In the genomic region with DNA sequence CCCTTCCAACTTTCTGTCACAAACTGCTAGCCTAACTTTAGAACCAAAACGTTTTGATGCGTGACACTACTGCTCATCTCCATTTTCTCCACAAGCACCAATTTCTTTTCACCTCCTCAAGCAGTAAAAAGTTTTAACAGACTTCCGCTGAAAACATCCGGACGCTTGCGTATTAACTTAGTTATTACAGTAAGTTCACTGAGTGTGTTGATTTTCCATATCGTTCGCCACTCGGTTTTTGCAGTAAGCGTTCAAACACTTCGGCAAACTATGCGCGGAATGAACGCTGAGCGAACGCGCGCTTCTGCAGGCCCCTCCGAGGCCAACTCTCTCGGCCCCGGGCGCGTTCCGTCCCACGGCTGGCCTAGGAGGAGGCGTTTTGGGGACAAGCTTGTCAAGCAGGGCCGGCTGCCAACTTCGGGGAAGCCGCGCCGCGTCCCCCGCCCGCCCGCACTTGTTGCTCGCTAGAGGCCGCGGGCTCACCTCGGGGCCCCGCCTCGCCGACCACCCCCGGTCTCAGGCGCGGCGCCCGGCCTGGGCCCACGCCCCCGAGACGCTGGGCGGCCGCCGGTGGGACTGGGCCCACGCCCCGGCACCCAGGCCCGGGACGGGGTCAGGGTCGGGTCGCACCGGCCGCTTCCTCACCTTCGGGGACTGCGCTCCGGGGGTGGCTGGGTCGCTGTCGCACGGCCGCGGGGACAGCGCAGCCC, we compare ENCODE assay signal across 1 cellular context.
TF ChIP-seq lines count a peak whose summit lies in the region.

No MANE protein-coding gene starts in this region.

TF ChIP-seq in HepG2, 621 proteins besides CTCF, POLR2A, EP300 and RAD21 (continued from another document and continues in another):
- TF ChIP-seq, protein P1, sequence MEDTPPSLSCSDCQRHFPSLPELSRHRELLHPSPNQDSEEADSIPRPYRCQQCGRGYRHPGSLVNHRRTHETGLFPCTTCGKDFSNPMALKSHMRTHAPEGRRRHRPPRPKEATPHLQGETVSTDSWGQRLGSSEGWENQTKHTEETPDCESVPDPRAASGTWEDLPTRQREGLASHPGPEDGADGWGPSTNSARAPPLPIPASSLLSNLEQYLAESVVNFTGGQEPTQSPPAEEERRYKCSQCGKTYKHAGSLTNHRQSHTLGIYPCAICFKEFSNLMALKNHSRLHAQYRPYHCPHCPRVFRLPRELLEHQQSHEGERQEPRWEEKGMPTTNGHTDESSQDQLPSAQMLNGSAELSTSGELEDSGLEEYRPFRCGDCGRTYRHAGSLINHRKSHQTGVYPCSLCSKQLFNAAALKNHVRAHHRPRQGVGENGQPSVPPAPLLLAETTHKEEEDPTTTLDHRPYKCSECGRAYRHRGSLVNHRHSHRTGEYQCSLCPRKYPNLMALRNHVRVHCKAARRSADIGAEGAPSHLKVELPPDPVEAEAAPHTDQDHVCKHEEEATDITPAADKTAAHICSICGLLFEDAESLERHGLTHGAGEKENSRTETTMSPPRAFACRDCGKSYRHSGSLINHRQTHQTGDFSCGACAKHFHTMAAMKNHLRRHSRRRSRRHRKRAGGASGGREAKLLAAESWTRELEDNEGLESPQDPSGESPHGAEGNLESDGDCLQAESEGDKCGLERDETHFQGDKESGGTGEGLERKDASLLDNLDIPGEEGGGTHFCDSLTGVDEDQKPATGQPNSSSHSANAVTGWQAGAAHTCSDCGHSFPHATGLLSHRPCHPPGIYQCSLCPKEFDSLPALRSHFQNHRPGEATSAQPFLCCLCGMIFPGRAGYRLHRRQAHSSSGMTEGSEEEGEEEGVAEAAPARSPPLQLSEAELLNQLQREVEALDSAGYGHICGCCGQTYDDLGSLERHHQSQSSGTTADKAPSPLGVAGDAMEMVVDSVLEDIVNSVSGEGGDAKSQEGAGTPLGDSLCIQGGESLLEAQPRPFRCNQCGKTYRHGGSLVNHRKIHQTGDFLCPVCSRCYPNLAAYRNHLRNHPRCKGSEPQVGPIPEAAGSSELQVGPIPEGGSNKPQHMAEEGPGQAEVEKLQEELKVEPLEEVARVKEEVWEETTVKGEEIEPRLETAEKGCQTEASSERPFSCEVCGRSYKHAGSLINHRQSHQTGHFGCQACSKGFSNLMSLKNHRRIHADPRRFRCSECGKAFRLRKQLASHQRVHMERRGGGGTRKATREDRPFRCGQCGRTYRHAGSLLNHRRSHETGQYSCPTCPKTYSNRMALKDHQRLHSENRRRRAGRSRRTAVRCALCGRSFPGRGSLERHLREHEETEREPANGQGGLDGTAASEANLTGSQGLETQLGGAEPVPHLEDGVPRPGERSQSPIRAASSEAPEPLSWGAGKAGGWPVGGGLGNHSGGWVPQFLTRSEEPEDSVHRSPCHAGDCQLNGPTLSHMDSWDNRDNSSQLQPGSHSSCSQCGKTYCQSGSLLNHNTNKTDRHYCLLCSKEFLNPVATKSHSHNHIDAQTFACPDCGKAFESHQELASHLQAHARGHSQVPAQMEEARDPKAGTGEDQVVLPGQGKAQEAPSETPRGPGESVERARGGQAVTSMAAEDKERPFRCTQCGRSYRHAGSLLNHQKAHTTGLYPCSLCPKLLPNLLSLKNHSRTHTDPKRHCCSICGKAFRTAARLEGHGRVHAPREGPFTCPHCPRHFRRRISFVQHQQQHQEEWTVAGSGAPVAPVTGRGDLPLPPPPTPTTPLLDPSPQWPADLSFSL (CRISPR knock-in tag; IDR thresholded peaks at IDR 0.05), result no peak
- TF ChIP-seq, protein P2, sequence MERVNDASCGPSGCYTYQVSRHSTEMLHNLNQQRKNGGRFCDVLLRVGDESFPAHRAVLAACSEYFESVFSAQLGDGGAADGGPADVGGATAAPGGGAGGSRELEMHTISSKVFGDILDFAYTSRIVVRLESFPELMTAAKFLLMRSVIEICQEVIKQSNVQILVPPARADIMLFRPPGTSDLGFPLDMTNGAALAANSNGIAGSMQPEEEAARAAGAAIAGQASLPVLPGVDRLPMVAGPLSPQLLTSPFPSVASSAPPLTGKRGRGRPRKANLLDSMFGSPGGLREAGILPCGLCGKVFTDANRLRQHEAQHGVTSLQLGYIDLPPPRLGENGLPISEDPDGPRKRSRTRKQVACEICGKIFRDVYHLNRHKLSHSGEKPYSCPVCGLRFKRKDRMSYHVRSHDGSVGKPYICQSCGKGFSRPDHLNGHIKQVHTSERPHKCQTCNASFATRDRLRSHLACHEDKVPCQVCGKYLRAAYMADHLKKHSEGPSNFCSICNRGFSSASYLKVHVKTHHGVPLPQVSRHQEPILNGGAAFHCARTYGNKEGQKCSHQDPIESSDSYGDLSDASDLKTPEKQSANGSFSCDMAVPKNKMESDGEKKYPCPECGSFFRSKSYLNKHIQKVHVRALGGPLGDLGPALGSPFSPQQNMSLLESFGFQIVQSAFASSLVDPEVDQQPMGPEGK (CRISPR knock-in tag; IDR thresholded peaks at IDR 0.05), result 0 out of 2 replicates have a peak, but pooled peaks have one; percentile 13
- TF ChIP-seq ZNF501 (CRISPR knock-in tag; IDR thresholded peaks at IDR 0.05) (0 out of 2 replicates have a peak, but pooled peaks have one; percentile 40), SP2 (CRISPR knock-in tag; IDR thresholded peaks at IDR 0.05) (no peak), ZBTB20 (CRISPR knock-in tag; IDR thresholded peaks at IDR 0.05; ENCODE audit: borderline replicate concordance, low read depth) (no peak), ZFY (CRISPR knock-in tag; IDR thresholded peaks at IDR 0.05) (peak; percentile 62), FOXK1 (CRISPR knock-in tag; IDR thresholded peaks at IDR 0.05; ENCODE audit: borderline replicate concordance, low read depth) (no peak), KLF12 (CRISPR knock-in tag; IDR thresholded peaks at IDR 0.05; ENCODE audit: borderline replicate concordance) (peak; percentile 39; the same call in 1 of the 2 replicates), ZNF790 (CRISPR knock-in tag; IDR thresholded peaks at IDR 0.05; ENCODE audit: borderline replicate concordance) (no peak; the same call in 1 of the 2 replicates), HNRNPL (IDR thresholded peaks at IDR 0.05; ENCODE audit: low read depth, low read length) (no peak), CBX2 (IDR thresholded peaks at IDR 0.05; ENCODE audit: low read depth, low read length) (no peak), CBX2 (CRISPR knock-in tag; IDR thresholded peaks at IDR 0.05; ENCODE audit: low read depth) (no peak)
- TF ChIP-seq, protein P3, sequence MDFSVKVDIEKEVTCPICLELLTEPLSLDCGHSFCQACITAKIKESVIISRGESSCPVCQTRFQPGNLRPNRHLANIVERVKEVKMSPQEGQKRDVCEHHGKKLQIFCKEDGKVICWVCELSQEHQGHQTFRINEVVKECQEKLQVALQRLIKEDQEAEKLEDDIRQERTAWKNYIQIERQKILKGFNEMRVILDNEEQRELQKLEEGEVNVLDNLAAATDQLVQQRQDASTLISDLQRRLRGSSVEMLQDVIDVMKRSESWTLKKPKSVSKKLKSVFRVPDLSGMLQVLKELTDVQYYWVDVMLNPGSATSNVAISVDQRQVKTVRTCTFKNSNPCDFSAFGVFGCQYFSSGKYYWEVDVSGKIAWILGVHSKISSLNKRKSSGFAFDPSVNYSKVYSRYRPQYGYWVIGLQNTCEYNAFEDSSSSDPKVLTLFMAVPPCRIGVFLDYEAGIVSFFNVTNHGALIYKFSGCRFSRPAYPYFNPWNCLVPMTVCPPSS (IDR thresholded peaks at IDR 0.05), result no peak
- TF ChIP-seq, protein P4, sequence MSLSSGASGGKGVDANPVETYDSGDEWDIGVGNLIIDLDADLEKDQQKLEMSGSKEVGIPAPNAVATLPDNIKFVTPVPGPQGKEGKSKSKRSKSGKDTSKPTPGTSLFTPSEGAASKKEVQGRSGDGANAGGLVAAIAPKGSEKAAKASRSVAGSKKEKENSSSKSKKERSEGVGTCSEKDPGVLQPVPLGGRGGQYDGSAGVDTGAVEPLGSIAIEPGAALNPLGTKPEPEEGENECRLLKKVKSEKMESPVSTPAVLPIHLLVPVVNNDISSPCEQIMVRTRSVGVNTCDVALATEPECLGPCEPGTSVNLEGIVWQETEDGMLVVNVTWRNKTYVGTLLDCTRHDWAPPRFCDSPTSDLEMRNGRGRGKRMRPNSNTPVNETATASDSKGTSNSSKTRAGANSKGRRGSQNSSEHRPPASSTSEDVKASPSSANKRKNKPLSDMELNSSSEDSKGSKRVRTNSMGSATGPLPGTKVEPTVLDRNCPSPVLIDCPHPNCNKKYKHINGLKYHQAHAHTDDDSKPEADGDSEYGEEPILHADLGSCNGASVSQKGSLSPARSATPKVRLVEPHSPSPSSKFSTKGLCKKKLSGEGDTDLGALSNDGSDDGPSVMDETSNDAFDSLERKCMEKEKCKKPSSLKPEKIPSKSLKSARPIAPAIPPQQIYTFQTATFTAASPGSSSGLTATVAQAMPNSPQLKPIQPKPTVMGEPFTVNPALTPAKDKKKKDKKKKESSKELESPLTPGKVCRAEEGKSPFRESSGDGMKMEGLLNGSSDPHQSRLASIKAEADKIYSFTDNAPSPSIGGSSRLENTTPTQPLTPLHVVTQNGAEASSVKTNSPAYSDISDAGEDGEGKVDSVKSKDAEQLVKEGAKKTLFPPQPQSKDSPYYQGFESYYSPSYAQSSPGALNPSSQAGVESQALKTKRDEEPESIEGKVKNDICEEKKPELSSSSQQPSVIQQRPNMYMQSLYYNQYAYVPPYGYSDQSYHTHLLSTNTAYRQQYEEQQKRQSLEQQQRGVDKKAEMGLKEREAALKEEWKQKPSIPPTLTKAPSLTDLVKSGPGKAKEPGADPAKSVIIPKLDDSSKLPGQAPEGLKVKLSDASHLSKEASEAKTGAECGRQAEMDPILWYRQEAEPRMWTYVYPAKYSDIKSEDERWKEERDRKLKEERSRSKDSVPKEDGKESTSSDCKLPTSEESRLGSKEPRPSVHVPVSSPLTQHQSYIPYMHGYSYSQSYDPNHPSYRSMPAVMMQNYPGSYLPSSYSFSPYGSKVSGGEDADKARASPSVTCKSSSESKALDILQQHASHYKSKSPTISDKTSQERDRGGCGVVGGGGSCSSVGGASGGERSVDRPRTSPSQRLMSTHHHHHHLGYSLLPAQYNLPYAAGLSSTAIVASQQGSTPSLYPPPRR (CRISPR knock-in tag; IDR thresholded peaks at IDR 0.05; ENCODE audit: borderline replicate concordance), result no peak
- TF ChIP-seq, protein P5, sequence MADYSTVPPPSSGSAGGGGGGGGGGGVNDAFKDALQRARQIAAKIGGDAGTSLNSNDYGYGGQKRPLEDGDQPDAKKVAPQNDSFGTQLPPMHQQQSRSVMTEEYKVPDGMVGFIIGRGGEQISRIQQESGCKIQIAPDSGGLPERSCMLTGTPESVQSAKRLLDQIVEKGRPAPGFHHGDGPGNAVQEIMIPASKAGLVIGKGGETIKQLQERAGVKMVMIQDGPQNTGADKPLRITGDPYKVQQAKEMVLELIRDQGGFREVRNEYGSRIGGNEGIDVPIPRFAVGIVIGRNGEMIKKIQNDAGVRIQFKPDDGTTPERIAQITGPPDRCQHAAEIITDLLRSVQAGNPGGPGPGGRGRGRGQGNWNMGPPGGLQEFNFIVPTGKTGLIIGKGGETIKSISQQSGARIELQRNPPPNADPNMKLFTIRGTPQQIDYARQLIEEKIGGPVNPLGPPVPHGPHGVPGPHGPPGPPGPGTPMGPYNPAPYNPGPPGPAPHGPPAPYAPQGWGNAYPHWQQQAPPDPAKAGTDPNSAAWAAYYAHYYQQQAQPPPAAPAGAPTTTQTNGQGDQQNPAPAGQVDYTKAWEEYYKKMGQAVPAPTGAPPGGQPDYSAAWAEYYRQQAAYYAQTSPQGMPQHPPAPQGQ (CRISPR knock-in tag; IDR thresholded peaks at IDR 0.05; ENCODE audit: borderline replicate concordance), result no peak; the same call in 1 of the 2 replicates
- TF ChIP-seq, protein P6, sequence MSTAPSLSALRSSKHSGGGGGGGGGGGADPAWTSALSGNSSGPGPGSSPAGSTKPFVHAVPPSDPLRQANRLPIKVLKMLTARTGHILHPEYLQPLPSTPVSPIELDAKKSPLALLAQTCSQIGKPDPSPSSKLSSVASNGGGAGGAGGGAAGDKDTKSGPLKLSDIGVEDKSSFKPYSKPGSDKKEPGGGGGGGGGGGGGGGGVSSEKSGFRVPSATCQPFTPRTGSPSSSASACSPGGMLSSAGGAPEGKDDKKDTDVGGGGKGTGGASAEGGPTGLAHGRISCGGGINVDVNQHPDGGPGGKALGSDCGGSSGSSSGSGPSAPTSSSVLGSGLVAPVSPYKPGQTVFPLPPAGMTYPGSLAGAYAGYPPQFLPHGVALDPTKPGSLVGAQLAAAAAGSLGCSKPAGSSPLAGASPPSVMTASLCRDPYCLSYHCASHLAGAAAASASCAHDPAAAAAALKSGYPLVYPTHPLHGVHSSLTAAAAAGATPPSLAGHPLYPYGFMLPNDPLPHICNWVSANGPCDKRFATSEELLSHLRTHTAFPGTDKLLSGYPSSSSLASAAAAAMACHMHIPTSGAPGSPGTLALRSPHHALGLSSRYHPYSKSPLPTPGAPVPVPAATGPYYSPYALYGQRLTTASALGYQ (CRISPR knock-in tag; IDR thresholded peaks at IDR 0.05), result no peak
- TF ChIP-seq, protein P7, sequence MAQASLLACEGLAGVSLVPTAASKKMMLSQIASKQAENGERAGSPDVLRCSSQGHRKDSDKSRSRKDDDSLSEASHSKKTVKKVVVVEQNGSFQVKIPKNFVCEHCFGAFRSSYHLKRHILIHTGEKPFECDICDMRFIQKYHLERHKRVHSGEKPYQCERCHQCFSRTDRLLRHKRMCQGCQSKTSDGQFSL (CRISPR knock-in tag; IDR thresholded peaks at IDR 0.05), result no peak
- TF ChIP-seq, protein P8, sequence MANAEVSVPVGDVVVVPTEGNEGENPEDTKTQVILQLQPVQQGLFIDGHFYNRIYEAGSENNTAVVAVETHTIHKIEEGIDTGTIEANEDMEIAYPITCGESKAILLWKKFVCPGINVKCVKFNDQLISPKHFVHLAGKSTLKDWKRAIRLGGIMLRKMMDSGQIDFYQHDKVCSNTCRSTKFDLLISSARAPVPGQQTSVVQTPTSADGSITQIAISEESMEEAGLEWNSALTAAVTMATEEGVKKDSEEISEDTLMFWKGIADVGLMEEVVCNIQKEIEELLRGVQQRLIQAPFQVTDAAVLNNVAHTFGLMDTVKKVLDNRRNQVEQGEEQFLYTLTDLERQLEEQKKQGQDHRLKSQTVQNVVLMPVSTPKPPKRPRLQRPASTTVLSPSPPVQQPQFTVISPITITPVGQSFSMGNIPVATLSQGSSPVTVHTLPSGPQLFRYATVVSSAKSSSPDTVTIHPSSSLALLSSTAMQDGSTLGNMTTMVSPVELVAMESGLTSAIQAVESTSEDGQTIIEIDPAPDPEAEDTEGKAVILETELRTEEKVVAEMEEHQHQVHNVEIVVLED (CRISPR knock-in tag; IDR thresholded peaks at IDR 0.05; ENCODE audit: borderline replicate concordance), result no peak
- TF ChIP-seq, protein P9, sequence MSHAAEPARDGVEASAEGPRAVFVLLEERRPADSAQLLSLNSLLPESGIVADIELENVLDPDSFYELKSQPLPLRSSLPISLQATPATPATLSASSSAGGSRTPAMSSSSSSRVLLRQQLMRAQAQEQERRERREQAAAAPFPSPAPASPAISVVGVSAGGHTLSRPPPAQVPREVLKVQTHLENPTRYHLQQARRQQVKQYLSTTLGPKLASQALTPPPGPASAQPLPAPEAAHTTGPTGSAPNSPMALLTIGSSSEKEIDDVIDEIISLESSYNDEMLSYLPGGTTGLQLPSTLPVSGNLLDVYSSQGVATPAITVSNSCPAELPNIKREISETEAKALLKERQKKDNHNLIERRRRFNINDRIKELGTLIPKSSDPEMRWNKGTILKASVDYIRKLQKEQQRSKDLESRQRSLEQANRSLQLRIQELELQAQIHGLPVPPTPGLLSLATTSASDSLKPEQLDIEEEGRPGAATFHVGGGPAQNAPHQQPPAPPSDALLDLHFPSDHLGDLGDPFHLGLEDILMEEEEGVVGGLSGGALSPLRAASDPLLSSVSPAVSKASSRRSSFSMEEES (CRISPR knock-in tag; IDR thresholded peaks at IDR 0.05), result no peak
